8 cellular contexts compared by ENCODE assay signal in the genomic region with DNA sequence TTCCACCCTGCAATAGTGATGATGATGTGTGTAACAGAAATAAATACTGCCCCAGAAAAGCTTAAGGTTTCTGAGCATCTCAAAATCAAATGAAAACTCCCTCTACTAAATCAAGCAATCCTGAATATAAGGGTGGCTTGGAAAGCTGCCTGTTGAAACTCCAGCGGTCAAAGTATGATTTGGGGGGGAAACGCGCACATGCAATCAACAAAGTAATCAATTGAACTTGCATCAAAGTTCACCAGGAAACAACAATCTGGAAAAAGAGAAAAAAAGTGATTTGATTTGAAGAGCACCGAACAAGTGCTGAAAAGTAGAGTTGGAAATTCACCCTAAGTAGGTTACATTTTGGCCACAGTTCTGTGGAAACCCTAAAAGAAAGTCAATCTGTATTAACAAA. TPM values are rescaled to one million over a fixed set of nuclear protein-coding genes. Genes with fewer than 3 reads are reported as not detected.
DNase-seq lines count a peak whose midpoint lies in the region; ATAC-seq and TF ChIP-seq lines count a peak whose summit lies in the region.

No MANE protein-coding gene starts in this region.

- H3K4me3 ChIP-seq in PC-3 (ENCODE audit: low read length) (peak overlapping the region; percentile 74), osteoblast (ENCODE audit: insufficient read depth, low read length) (peak overlapping the region; percentile 86)

- H4K20me1 ChIP-seq in PC-3 (ENCODE audit: low read length), result peaks cover 44% of the 10 kb centered on the region
- peaks cover 18% of the 10 kb centered on the region for H4K20me1 ChIP-seq in osteoblast (ENCODE audit: insufficient read depth, low read length)

- H3K27ac ChIP-seq in PC-3 (ENCODE audit: low read length), result peak overlapping the region; percentile 74
- H3K27ac ChIP-seq in epithelial cell of prostate, result peak overlapping the region; percentile 96
- H3K27ac ChIP-seq in osteoblast (ENCODE audit: low read depth, low read length), result peak overlapping the region; percentile 83

- peaks cover 54% of the 10 kb centered on the region for H3K79me2 ChIP-seq in PC-3 (ENCODE audit: low read length)
- H3K79me2 ChIP-seq in osteoblast (ENCODE audit: insufficient read depth, low read length), result peaks cover 53% of the 10 kb centered on the region

- TF ChIP-seq CTCF in PC-3 (conservative IDR thresholded peaks at IDR 0.05; ENCODE audit: low read depth, low read length), result no peak
- TF ChIP-seq CTCF in osteoblast (IDR thresholded peaks at IDR 0.05; ENCODE audit: extremely low read depth, low read depth, low read length), result no peak

- peak overlapping the region; percentile 81 for H3K9ac ChIP-seq in PC-3 (ENCODE audit: low read length)

- POLR2A ChIA-PET in PC-3 (lab: Charles Lee; ENCODE audit: unreplicated experiment), result no interaction called here

- ATAC-seq in PC-3 (no peak), sciatic nerve (no peak), HG02970 (IDR thresholded peaks at IDR 0.05; ENCODE audit: low FRiP score, unreplicated experiment) (no peak), HG03280 (IDR thresholded peaks at IDR 0.05; ENCODE audit: unreplicated experiment) (no peak)

- H3K4me2 ChIP-seq in PC-3 (ENCODE audit: low read length) (peak overlapping the region; percentile 83), osteoblast (ENCODE audit: insufficient read depth, low read length) (peak overlapping the region; percentile 98)

- H3K27me3 ChIP-seq in PC-3 (ENCODE audit: low read length), result no peaks in the 10 kb centered on the region
- H3K27me3 ChIP-seq in osteoblast (ENCODE audit: insufficient read depth, low read length), result no peaks in the 10 kb centered on the region

- DNase-seq in EL, result peak; percentile 10
- DNase-seq in PC-3, result no peak
- DNase-seq in epithelial cell of prostate (ENCODE audit: low read depth, low spot score), result no peak
- no peak for DNase-seq in osteoblast (ENCODE audit: insufficient read length, low spot score, missing footprints)
- no peak for DNase-seq in sciatic nerve (ENCODE audit: low spot score)
- no peak for DNase-seq in occipital lobe (lab: John Stamatoyannopoulos, UW)

- H3F3A ChIP-seq in PC-3 (ENCODE audit: low read length, unreplicated experiment), result peaks cover 9% of the 10 kb centered on the region

- peaks cover 53% of the 10 kb centered on the region for H3K4me1 ChIP-seq in PC-3 (ENCODE audit: insufficient read depth, low read length)
- H3K4me1 ChIP-seq in osteoblast (ENCODE audit: insufficient read depth, low read length), result peaks cover 25% of the 10 kb centered on the region

- H2AFZ ChIP-seq in PC-3 (ENCODE audit: low read length) (peak overlapping the region; percentile 7; the same call in 1 of the 2 replicates), osteoblast (ENCODE audit: low read length) (peak overlapping the region; percentile 63)

- no peaks in the 10 kb centered on the region for H3K9me2 ChIP-seq in PC-3 (replicated peaks; ENCODE audit: low read length)

- no peaks in the 10 kb centered on the region for H3K9me3 ChIP-seq in PC-3 (ENCODE audit: low read length)
- no peaks in the 10 kb centered on the region for H3K9me3 ChIP-seq in osteoblast (ENCODE audit: low read depth, low read length)

- no TSS peak for BruUV-seq in PC-3 (replicated peaks; lab: Mats Ljungman, UMichigan)

- CTCF ChIA-PET in PC-3 (lab: Charles Lee), result no interaction called here

- H3K36me3 ChIP-seq in PC-3 (ENCODE audit: low read depth, low read length) (peaks cover 6% of the 10 kb centered on the region; the same call in 1 of the 2 replicates), osteoblast (ENCODE audit: insufficient read depth, low read length) (no peaks in the 10 kb centered on the region)

- intact Hi-C loops in PC-3 (cut with micrococcal nuclease) (loop anchor here (2.0 to 5.0 kb wide), 3 partner anchors 40 to 332 kb away; no protein-coding TSS in a partner anchor), sciatic nerve (cut with DNase I) (no loop called here)

RNA-seq across cellular contexts. Expression of gene CNIH1, which starts 0.7 kb away (rescaled TPM):
- total RNA-seq in PC-3 (2014; rRNA removed), result 139 and 194 TPM in 2 replicates
- 153 and 220 TPM in 2 replicates for total RNA-seq in osteoblast
- 73.1 TPM for total RNA-seq in sciatic nerve
- 39.3 TPM for total RNA-seq in occipital lobe

RNA-seq across cellular contexts. Expression of gene CDKN3, which starts 43.6 kb away (rescaled TPM):
- 354 and 434 TPM in 2 replicates for total RNA-seq in PC-3 (2014; rRNA removed)
- total RNA-seq in osteoblast, result 7.6 and 8.5 TPM in 2 replicates
- 4.1 TPM for total RNA-seq in sciatic nerve
- total RNA-seq in occipital lobe, result 4.1 TPM

RNA-seq across cellular contexts. Expression of gene GMFB, which starts 48.3 kb away (rescaled TPM):
- total RNA-seq in PC-3 (2014; rRNA removed) (45.2 and 85.2 TPM in 2 replicates), osteoblast (77.2 and 98.8 TPM in 2 replicates), sciatic nerve (136 TPM), occipital lobe (257 TPM)

Comparison
In these comparisons a context has a peak if more than half of its experiments do, and no peak if none do; other contexts are left out.
1. RNA of gene CDKN3, which starts 43.6 kb away (total RNA-seq): 354 to 434 TPM in PC-3; 7.6 to 8.5 TPM in osteoblast, 4.1 TPM in sciatic nerve (single experiment) and 4.1 TPM in occipital lobe (single experiment); every median in the first group is over 10 times any median in the second.
2. Peak in every context shown above with its lines, with median percentiles within 50 percentile points of each other: H3K27ac ChIP-seq.